In genomic region chr5:35183243-35183955, GRCh38 we compare ENCODE assay signal across 8 cellular contexts. TPM values are rescaled to one million over a fixed set of nuclear protein-coding genes. Genes with fewer than 3 reads are reported as not detected.
DNase-seq lines count a peak whose midpoint lies in the region; ATAC-seq lines count a peak whose summit lies in the region.

No MANE protein-coding gene starts in this region.

- H3K4me3 Mint-ChIP-seq in activated CD4-positive, alpha-beta memory T cell treated with anti-CD3 and anti-CD28 coated beads for 36 hours, result no peak overlapping the region
- H3K4me3 Mint-ChIP-seq in activated CD4-positive, alpha-beta memory T cell treated with anti-CD3 and anti-CD28 coated beads, Interleukin-2, amount 10 ng/mL, durations not matched to agents 7 days and 5 days, result no peak overlapping the region

- no peaks in the 10 kb centered on the region for H3K36me3 Mint-ChIP-seq in activated CD4-positive, alpha-beta memory T cell treated with anti-CD3 and anti-CD28 coated beads for 36 hours
- H3K36me3 Mint-ChIP-seq in activated CD4-positive, alpha-beta memory T cell treated with anti-CD3 and anti-CD28 coated beads, Interleukin-2, amount 10 ng/mL, durations not matched to agents 7 days and 5 days (ENCODE audit: low read depth), result no peaks in the 10 kb centered on the region

- peak; percentile 85 for ATAC-seq in HG02610 (IDR thresholded peaks at IDR 0.05; ENCODE audit: unreplicated experiment)

- CTCF ChIA-PET in activated CD4-positive, alpha-beta memory T cell treated with anti-CD3 and anti-CD28 coated beads for 36 hours (lab: Charles Lee), result interaction anchor here (0.6 to 1.3 kb wide), 3 partner anchors 94 to 744 kb away, joined by 3 to 8 read pairs (median 3); no protein-coding TSS in a partner anchor
- CTCF ChIA-PET in activated CD4-positive, alpha-beta memory T cell treated with anti-CD3 and anti-CD28 coated beads, Interleukin-2, amount 10 ng/mL, durations not matched to agents 7 days and 5 days (lab: Charles Lee), result no interaction called here

- peaks cover 7% of the 10 kb centered on the region for H3K27me3 Mint-ChIP-seq in activated CD4-positive, alpha-beta memory T cell treated with anti-CD3 and anti-CD28 coated beads for 36 hours
- peaks cover 5% of the 10 kb centered on the region for H3K27me3 Mint-ChIP-seq in activated CD4-positive, alpha-beta memory T cell treated with anti-CD3 and anti-CD28 coated beads, Interleukin-2, amount 10 ng/mL, durations not matched to agents 7 days and 5 days

- no peak overlapping the region for H3K27ac Mint-ChIP-seq in activated CD4-positive, alpha-beta memory T cell treated with anti-CD3 and anti-CD28 coated beads for 36 hours
- H3K27ac Mint-ChIP-seq in activated CD4-positive, alpha-beta memory T cell treated with anti-CD3 and anti-CD28 coated beads, Interleukin-2, amount 10 ng/mL, durations not matched to agents 7 days and 5 days, result no peak overlapping the region

- no peaks in the 10 kb centered on the region for H3K36me3 ChIP-seq in adipocyte (ENCODE audit: control insufficient read depth, insufficient read depth, low read length, severe bottlenecking)

- H3K4me1 Mint-ChIP-seq in activated CD4-positive, alpha-beta memory T cell treated with anti-CD3 and anti-CD28 coated beads for 36 hours (ENCODE audit: low read depth), result no peaks in the 10 kb centered on the region
- H3K4me1 Mint-ChIP-seq in activated CD4-positive, alpha-beta memory T cell treated with anti-CD3 and anti-CD28 coated beads, Interleukin-2, amount 10 ng/mL, durations not matched to agents 7 days and 5 days, result no peaks in the 10 kb centered on the region

- no peaks in the 10 kb centered on the region for H3K9me3 Mint-ChIP-seq in activated CD4-positive, alpha-beta memory T cell treated with anti-CD3 and anti-CD28 coated beads for 36 hours
- no peaks in the 10 kb centered on the region for H3K9me3 Mint-ChIP-seq in activated CD4-positive, alpha-beta memory T cell treated with anti-CD3 and anti-CD28 coated beads, Interleukin-2, amount 10 ng/mL, durations not matched to agents 7 days and 5 days

- peaks cover 12% of the 10 kb centered on the region for H3K27me3 ChIP-seq in adipocyte (replicated peaks; ENCODE audit: control insufficient read depth, insufficient read depth, low read length)

- DNase-seq in activated CD4-positive, alpha-beta memory T cell treated with anti-CD3 and anti-CD28 coated beads for 36 hours, result peak; percentile 51
- DNase-seq in activated CD4-positive, alpha-beta memory T cell treated with anti-CD3 and anti-CD28 coated beads, Interleukin-2, amount 10 ng/mL, durations not matched to agents 7 days and 5 days, result no peak
- DNase-seq in NCI-H446 (lab: John Stamatoyannopoulos, UW), result peak; percentile 73 to 81
- DNase-seq in adipocyte (ENCODE audit: low read depth), result peak; percentile 52
- peak; percentile 60 for DNase-seq in iris pigment epithelial cell (ENCODE audit: low read depth)
- DNase-seq in superior temporal gyrus (ENCODE audit: extremely low spot score), result peak; percentile 40
- DNase-seq in SHP77 treated with DMSO at 0.1 percent for 48 hours (lab: John Stamatoyannopoulos, UW), result no peak

- no peaks in the 10 kb centered on the region for H3K4me1 ChIP-seq in adipocyte (ENCODE audit: control insufficient read depth, insufficient read depth, low read length)

- intact Hi-C loops in activated CD4-positive, alpha-beta memory T cell treated with anti-CD3 and anti-CD28 coated beads for 36 hours (cut with micrococcal nuclease), result loop anchor here (1.0 kb wide), 1 partner anchor 94 kb away; no protein-coding TSS in a partner anchor

- no peaks in the 10 kb centered on the region for H3K9me3 ChIP-seq in adipocyte (ENCODE audit: control insufficient read depth, low read length)

- H3K9ac ChIP-seq in adipocyte (ENCODE audit: low read length), result no peak overlapping the region

- no peak overlapping the region for H3K4me3 ChIP-seq in adipocyte (ENCODE audit: low read length)

- POLR2A ChIA-PET in activated CD4-positive, alpha-beta memory T cell treated with anti-CD3 and anti-CD28 coated beads for 36 hours (lab: Charles Lee), result no interaction called here
- POLR2A ChIA-PET in activated CD4-positive, alpha-beta memory T cell treated with anti-CD3 and anti-CD28 coated beads, Interleukin-2, amount 10 ng/mL, durations not matched to agents 7 days and 5 days (lab: Charles Lee), result no interaction called here

RNA-seq across cellular contexts. Expression of gene PRLR, which starts 46.9 kb away (rescaled TPM):
- not detected for total RNA-seq in activated CD4-positive, alpha-beta memory T cell treated with anti-CD3 and anti-CD28 coated beads for 36 hours
- total RNA-seq in activated CD4-positive, alpha-beta memory T cell treated with anti-CD3 and anti-CD28 coated beads, Interleukin-2, amount 10 ng/mL, durations not matched to agents 7 days and 5 days, result not detected

Comparison
In these comparisons a context has a peak if more than half of its experiments do, and no peak if none do; other contexts are left out.
1. DNase-seq: peak in activated CD4-positive, alpha-beta memory T cell treated with anti-CD3 and anti-CD28 coated beads for 36 hours (single experiment), NCI-H446 (2 of 2), adipocyte (single experiment), iris pigment epithelial cell (single experiment) and superior temporal gyrus (single experiment); none in activated CD4-positive, alpha-beta memory T cell treated with anti-CD3 and anti-CD28 coated beads, Interleukin-2, amount 10 ng/mL, durations not matched to agents 7 days and 5 days (single experiment) and SHP77 treated with DMSO at 0.1 percent for 48 hours (single experiment).